ENCODE assay signal across 15 cellular contexts in the genomic region with DNA sequence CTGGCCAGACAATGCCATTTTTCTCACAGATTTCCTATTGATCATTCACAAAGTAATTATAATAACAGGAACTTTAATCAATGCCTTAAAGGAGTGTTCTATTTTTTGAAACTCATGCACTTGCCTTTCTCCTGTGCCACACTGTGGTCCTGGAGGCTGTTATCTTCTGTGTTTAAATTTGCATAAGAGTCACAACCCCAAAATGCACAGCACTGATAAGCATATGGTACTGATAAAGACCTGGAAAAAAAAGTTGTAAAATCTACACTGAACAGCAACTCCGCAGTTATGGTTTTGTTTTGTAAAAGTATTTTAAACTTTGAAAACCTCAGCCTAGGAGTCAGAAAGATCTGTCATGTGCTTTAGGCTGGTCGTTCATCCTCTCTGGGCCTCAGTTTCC.
"Had no signal": no experiment of that assay in that cellular context is flagged by ENCODE, and none has a peak within 500 bp of the region (broad histone marks: within the 10 kb centered on the region; RNA-seq: fewer than 3 reads in every experiment).

No MANE protein-coding gene starts in this region.

- H3K27me3 ChIP-seq: esophagus squamous epithelium, foreskin keratinocyte, suprapubic skin, thyroid gland, vagina had no signal

- H3K27ac ChIP-seq: esophagus squamous epithelium, foreskin keratinocyte, suprapubic skin, thyroid gland, vagina had no signal

- H3K4me3 ChIP-seq: esophagus squamous epithelium, suprapubic skin, thyroid gland, vagina had no signal

- H3K36me3 Mint-ChIP-seq: naive B cell had no signal

- H3K27ac Mint-ChIP-seq: nephron progenitor cell, type B pancreatic cell had no signal

- H3K4me1 ChIP-seq: esophagus squamous epithelium, foreskin keratinocyte, suprapubic skin, thyroid gland, vagina had no signal

- H3K27me3 Mint-ChIP-seq: naive B cell, type B pancreatic cell had no signal

- H3K4me1 Mint-ChIP-seq: naive B cell had no signal

- H3K9me3 Mint-ChIP-seq: naive B cell, nephron progenitor cell, type B pancreatic cell had no signal

- H3K4me3 Mint-ChIP-seq: naive B cell, nephron progenitor cell, type B pancreatic cell had no signal

- DNase-seq: effector memory CD4-positive, alpha-beta T cell; esophagus squamous epithelium; foreskin keratinocyte; hippocampal formation; kidney glomerular epithelial cell; mesendoderm; naive B cell; nephron progenitor cell; small intestine; stimulated activated CD4-positive, alpha-beta T cell treated with anti-CD3 and anti-CD28 coated beads, Interleukin-12 subunit alpha, Interleukin-12 subunit beta, amount 100 ng/mL, for 4 hours; stimulated activated naive CD4-positive, alpha-beta T cell; thyroid gland had no signal

- ATAC-seq: foreskin keratinocyte had no signal

- H3K9me3 ChIP-seq: esophagus squamous epithelium, suprapubic skin, thyroid gland, vagina had no signal
